In the genomic region with DNA sequence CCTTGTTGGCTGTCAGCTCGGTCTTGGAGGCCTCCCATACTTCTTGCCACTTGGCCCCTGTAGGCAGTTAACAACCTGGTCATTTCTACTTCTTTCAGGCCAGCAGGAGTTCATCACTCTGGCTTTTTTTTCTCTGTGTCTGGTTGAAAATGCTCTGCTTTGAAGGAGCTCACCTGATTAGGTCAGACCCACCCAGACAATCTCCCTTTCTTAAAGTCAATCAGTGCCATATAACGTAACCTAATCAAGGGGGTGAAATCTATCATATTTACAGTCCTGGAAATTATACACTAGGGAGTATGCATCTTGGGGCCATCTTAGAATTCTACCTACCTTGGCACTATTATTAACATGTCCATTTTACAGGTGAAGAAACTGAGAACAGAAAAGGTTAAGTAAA, we compare ENCODE assay signal across 8 cellular contexts.
"Had no signal": no experiment of that assay in that cellular context is flagged by ENCODE, and none has a peak within 500 bp of the region (broad histone marks: within the 10 kb centered on the region; RNA-seq: fewer than 3 reads in every experiment).

No MANE protein-coding gene starts in this region.

- FAIRE-seq: G401.6, GM12878, GM12891, GM12892, GM18507, GM19239 had no signal

- DNase-seq: GDM1, GF-D8 had no signal

- H3K4me3 ChIP-seq: GM12878 had no signal

- ATAC-seq: GM12878 had no signal
